Comparison of ENCODE assay signal across 9 cellular contexts in genomic region chr7:100891555-100891954, GRCh38. TPM values are rescaled to one million over a fixed set of nuclear protein-coding genes. Genes with fewer than 3 reads are reported as not detected.
DNase-seq lines count a peak whose midpoint lies in the region; ATAC-seq and TF ChIP-seq lines count a peak whose summit lies in the region.
"Had no signal": no experiment of that assay in that cellular context is flagged by ENCODE, and none has a peak within 500 bp of the region (broad histone marks: within the 10 kb centered on the region; RNA-seq: fewer than 3 reads in every experiment).

No MANE protein-coding gene starts in this region.

- H3K4me3 Mint-ChIP-seq in nephron = peak overlapping the region; percentile 89 to 93 (median 93)

- DNase-seq in Daoy (ENCODE audit: low read depth) (peak; percentile 67), PC-3 (peak; percentile 80), dermis blood vessel endothelial cell (peak; percentile 34), NCI-H2029 treated with DMSO at 0.1 percent for 48 hours (lab: John Stamatoyannopoulos, UW) (no peak), GM10266 (ENCODE audit: extremely low spot score) (no peak), NCI-H1048 (lab: John Stamatoyannopoulos, UW) (no peak)

- peak overlapping the region; percentile 95 for H3K4me2 ChIP-seq in PC-3 (ENCODE audit: low read length)

- H4K20me1 ChIP-seq in PC-3 (ENCODE audit: low read length) = no peaks in the 10 kb centered on the region

- H3K4me1 ChIP-seq in PC-3 (ENCODE audit: insufficient read depth, low read length) = peaks cover 41% of the 10 kb centered on the region

- H2AFZ ChIP-seq in PC-3 (ENCODE audit: low read length) = no peak overlapping the region

- peak overlapping the region; percentile 89 for H3K27ac ChIP-seq in PC-3 (ENCODE audit: low read length)

- no peaks in the 10 kb centered on the region for H3K9me2 ChIP-seq in PC-3 (replicated peaks; ENCODE audit: low read length)

- H3K4me3 ChIP-seq in PC-3 (ENCODE audit: low read length) = no peak overlapping the region

- no peak overlapping the region for H3K9ac ChIP-seq in PC-3 (ENCODE audit: low read length)

- no peaks in the 10 kb centered on the region for H3K9me3 Mint-ChIP-seq in nephron

- no peaks in the 10 kb centered on the region for H3K9me3 ChIP-seq in PC-3 (ENCODE audit: low read length)

- H3K27me3 Mint-ChIP-seq in nephron (ENCODE audit: low read depth) = peaks cover 9% of the 10 kb centered on the region

- peak overlapping the region; percentile 99 for H3K27ac Mint-ChIP-seq in nephron

- BruUV-seq in PC-3 (replicated peaks; lab: Mats Ljungman, UMichigan) = no TSS peak

- peaks cover 50% of the 10 kb centered on the region for H3K4me1 Mint-ChIP-seq in nephron

- POLR2A ChIA-PET in PC-3 (lab: Charles Lee; ENCODE audit: unreplicated experiment) = interaction anchor here (0.6 kb wide), 2 partner anchors 212 to 352 kb away, joined by 3 to 5 read pairs; no protein-coding TSS in a partner anchor

- CTCF ChIA-PET in PC-3 (lab: Charles Lee) = interaction anchor here (0.6 kb wide), 2 partner anchors 165 to 186 kb away, joined by 3 read pairs; no protein-coding TSS in a partner anchor

- peaks cover 15% of the 10 kb centered on the region for H3K27me3 ChIP-seq in PC-3 (ENCODE audit: low read length)

- H3K36me3 Mint-ChIP-seq in nephron (ENCODE audit: low read depth) = peaks cover 21% of the 10 kb centered on the region

- ATAC-seq in PC-3 (peak; percentile 4; the same call in 1 of the 2 replicates), GM19455 (IDR thresholded peaks at IDR 0.05; ENCODE audit: unreplicated experiment) (no peak)
- ATAC-seq: Right ventricle myocardium inferior had no signal

- no peaks in the 10 kb centered on the region for H3F3A ChIP-seq in PC-3 (ENCODE audit: low read length, unreplicated experiment)

- peaks cover 20% of the 10 kb centered on the region; the same call in 1 of the 2 replicates for H3K36me3 ChIP-seq in PC-3 (ENCODE audit: low read depth, low read length)

- TF ChIP-seq CTCF in PC-3 (conservative IDR thresholded peaks at IDR 0.05; ENCODE audit: low read depth, low read length) = no peak
- no peak for TF ChIP-seq CTCF in nephron (IDR thresholded peaks at IDR 0.05; ENCODE audit: unreplicated experiment in 3 of 3)
- no peak for TF ChIP-seq CTCF in GM10266 (IDR thresholded peaks at IDR 0.05; ENCODE audit: control insufficient read depth, insufficient read depth, low read depth, missing control alignments)

- peaks cover 29% of the 10 kb centered on the region for H3K79me2 ChIP-seq in PC-3 (ENCODE audit: low read length)

- intact Hi-C loops in PC-3 (cut with micrococcal nuclease) = loop anchor here (10.0 kb wide), 1 partner anchor 243 kb away; no protein-coding TSS in a partner anchor

RNA-seq across cellular contexts. Expression of gene UFSP1, which starts 2.0 kb away (rescaled TPM):
- 4.8 and 6.1 TPM in 2 replicates for total RNA-seq in Daoy (2014; rRNA removed; shearing (Covaris generic))
- total RNA-seq in PC-3 (2014; rRNA removed) (10.5 and 14.6 TPM in 2 replicates), dermis blood vessel endothelial cell (2.2 and 2.9 TPM in 2 replicates)

RNA-seq across cellular contexts. Expression of gene ACHE, which starts 4.1 kb away (rescaled TPM):
- total RNA-seq in Daoy (2014; rRNA removed; shearing (Covaris generic)) = 0.46 TPM in 1 of 2 replicates, not detected in the other
- total RNA-seq in PC-3 (2014; rRNA removed) = 0.40 and 1.3 TPM in 2 replicates
- 1.2 and 4.9 TPM in 2 replicates for total RNA-seq in dermis blood vessel endothelial cell

RNA-seq across cellular contexts. Expression of gene SRRT, which starts 16.7 kb away (rescaled TPM):
- total RNA-seq in Daoy (2014; rRNA removed; shearing (Covaris generic)) = 93.0 and 116 TPM in 2 replicates
- total RNA-seq in PC-3 (2014; rRNA removed) (177 and 268 TPM in 2 replicates), dermis blood vessel endothelial cell (43.9 and 53.9 TPM in 2 replicates)

RNA-seq across cellular contexts. Expression of gene TRIP6, which starts 24.4 kb away (rescaled TPM):
- total RNA-seq in Daoy (2014; rRNA removed; shearing (Covaris generic)) = 203 and 238 TPM in 2 replicates
- total RNA-seq in PC-3 (2014; rRNA removed) = 11.3 and 14.6 TPM in 2 replicates
- 43.6 and 61.4 TPM in 2 replicates for total RNA-seq in dermis blood vessel endothelial cell

RNA-seq across cellular contexts. Expression of gene SLC12A9, which starts 39.0 kb away (rescaled TPM):
- total RNA-seq in Daoy (2014; rRNA removed; shearing (Covaris generic)) = 14.1 and 18.1 TPM in 2 replicates
- total RNA-seq in PC-3 (2014; rRNA removed) = 25.9 and 31.2 TPM in 2 replicates
- total RNA-seq in dermis blood vessel endothelial cell = 37.1 and 39.9 TPM in 2 replicates

Comparison
In these comparisons a context has a peak if more than half of its experiments do, and no peak if none do; other contexts are left out.
1. DNase-seq: peak in Daoy (single experiment), PC-3 (single experiment) and dermis blood vessel endothelial cell (single experiment); none in NCI-H2029 treated with DMSO at 0.1 percent for 48 hours (single experiment), GM10266 (single experiment) and NCI-H1048 (single experiment).